ENCODE assay signal across 9 cellular contexts in the genomic region with DNA sequence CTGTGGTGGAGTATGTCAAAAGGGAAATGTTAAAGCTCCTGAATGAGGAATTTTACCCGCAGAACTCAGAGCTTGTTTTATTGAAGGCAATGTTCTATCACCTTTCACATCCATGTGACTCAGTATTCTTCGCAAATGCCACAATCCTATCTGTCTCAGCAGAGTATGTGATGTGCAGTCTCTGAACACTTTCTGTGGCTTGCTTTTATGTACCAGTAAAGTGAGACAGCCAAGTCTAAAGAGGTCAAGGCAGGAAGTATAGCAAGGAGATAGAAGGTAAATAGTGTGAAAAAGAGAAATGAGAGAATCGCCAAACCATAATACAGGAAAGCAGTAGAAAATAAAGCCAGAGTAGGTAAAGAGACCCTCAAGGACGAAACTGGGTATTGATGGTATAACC.
"Had no signal": no experiment of that assay in that cellular context is flagged by ENCODE, and none has a peak within 500 bp of the region (broad histone marks: within the 10 kb centered on the region; RNA-seq: fewer than 3 reads in every experiment).

No MANE protein-coding gene starts in this region.

- H3K9ac ChIP-seq: GM23248 had no signal

- H3K27ac ChIP-seq: GM23248 had no signal

- H3K4me3 ChIP-seq: GM23248, GM23338, HAP-1 had no signal

- H3K4me2 ChIP-seq: GM23338 had no signal

- DNase-seq: GM23248, GOT3, H7, H9, HCEC 1CT, HFFc6 had no signal

- H3K36me3 ChIP-seq: HAP-1 had no signal

- ATAC-seq: GM23338, HCT116 had no signal

- H2AFZ ChIP-seq: GM23248, GM23338 had no signal

- H3K9me3 ChIP-seq: HAP-1 had no signal
